ENCODE assay signal across 21 cellular contexts in genomic region chr4:147723316-147723715, GRCh38. TPM values are rescaled to one million over a fixed set of nuclear protein-coding genes. Genes with fewer than 3 reads are reported as not detected.
A peak's percentile ranks its signal among the peaks of the same experiment; 100 is the strongest.
DNase-seq lines count a peak whose midpoint lies in the region; ATAC-seq and TF ChIP-seq lines count a peak whose summit lies in the region.
"Had no signal": no experiment of that assay in that cellular context is flagged by ENCODE, and none has a peak within 500 bp of the region (broad histone marks: within the 10 kb centered on the region; RNA-seq: fewer than 3 reads in every experiment).

No MANE protein-coding gene starts in this region.

- TF ChIP-seq CTCF in gastroesophageal sphincter (IDR thresholded peaks at IDR 0.05) (no peak), osteoblast (IDR thresholded peaks at IDR 0.05; ENCODE audit: extremely low read depth, low read depth, low read length) (no peak), vagina (IDR thresholded peaks at IDR 0.05) (no peak)

- no peak for TF ChIP-seq EP300 in gastroesophageal sphincter (IDR thresholded peaks at IDR 0.05)

- H4K20me1 ChIP-seq in osteoblast (ENCODE audit: insufficient read depth, low read length): no peaks in the 10 kb centered on the region

- WGBS in gastroesophageal sphincter (ENCODE audit: low coverage in 1 of 2), 2 donors: 68 to 73% methylated on average over 3 to 4 of the region's 4 CpGs

- peak overlapping the region in 1 of 4 donors; percentile 43 for H3K27ac ChIP-seq in gastroesophageal sphincter
- H3K27ac ChIP-seq in osteoblast (ENCODE audit: low read depth, low read length): no peak overlapping the region
- H3K27ac ChIP-seq in vagina: peak overlapping the region; percentile 51
- H3K27ac ChIP-seq: 22Rv1, epithelial cell of prostate, heart right ventricle had no signal

- peak overlapping the region; percentile 65 for H2AFZ ChIP-seq in osteoblast (ENCODE audit: low read length)

- intact Hi-C loops in vagina (cut with DNase I): no loop called here

- no peaks in the 10 kb centered on the region for H3K4me1 ChIP-seq in gastroesophageal sphincter
- H3K4me1 ChIP-seq in osteoblast (ENCODE audit: insufficient read depth, low read length): peaks cover 6% of the 10 kb centered on the region
- H3K4me1 ChIP-seq in vagina: peaks cover 11% of the 10 kb centered on the region
- H3K4me1 ChIP-seq: heart right ventricle had no signal

- peak; percentile 3 for DNase-seq in DMS 273 (lab: John Stamatoyannopoulos, UW; ENCODE audit: unreplicated experiment)
- no peak for DNase-seq in DMS 273 treated with DMSO at 0.1 percent for 48 hours (lab: John Stamatoyannopoulos, UW)
- DNase-seq in osteoblast (ENCODE audit: insufficient read length, low spot score, missing footprints): peak; percentile 65
- no peak for DNase-seq in vagina (ENCODE audit: extremely low spot score in 2 of 2)
- DNase-seq in SIG-M5 treated with dmso at 0.1 percent for 504 hours (lab: John Stamatoyannopoulos, UW; ENCODE audit: unreplicated experiment): no peak
- DNase-seq in NCI-H2227 (lab: John Stamatoyannopoulos, UW; ENCODE audit: unreplicated experiment): no peak
- DNase-seq: activated CD8-positive, alpha-beta T cell treated with anti-CD3 and anti-CD28 coated beads for 36 hours; amygdala; CD4-positive, CD25-positive, alpha-beta regulatory T cell; cortex of kidney; DND-41; heart right ventricle; left cardiac atrium; NCI-H1105 treated with DMSO at 0.1 percent for 48 hours; NCI-H2227 treated with DMSO at 0.1 percent for 48 hours had no signal

- H3K4me3 ChIP-seq in gastroesophageal sphincter (no peak overlapping the region), osteoblast (ENCODE audit: insufficient read depth, low read length) (no peak overlapping the region), vagina (no peak overlapping the region)
- H3K4me3 ChIP-seq: heart right ventricle had no signal

- H3K36me3 ChIP-seq in gastroesophageal sphincter: no peaks in the 10 kb centered on the region
- no peaks in the 10 kb centered on the region for H3K36me3 ChIP-seq in osteoblast (ENCODE audit: insufficient read depth, low read length)
- H3K36me3 ChIP-seq in vagina: no peaks in the 10 kb centered on the region
- H3K36me3 ChIP-seq: heart right ventricle had no signal

- H3K79me2 ChIP-seq in osteoblast (ENCODE audit: insufficient read depth, low read length): no peaks in the 10 kb centered on the region

- no peaks in the 10 kb centered on the region for H3K27me3 ChIP-seq in gastroesophageal sphincter
- H3K27me3 ChIP-seq in osteoblast (ENCODE audit: insufficient read depth, low read length): no peaks in the 10 kb centered on the region
- no peaks in the 10 kb centered on the region for H3K27me3 ChIP-seq in vagina
- H3K27me3 ChIP-seq: heart right ventricle had no signal

- ATAC-seq in gastroesophageal sphincter: peak; percentile 87
- ATAC-seq in HG03378 (IDR thresholded peaks at IDR 0.05; ENCODE audit: unreplicated experiment): no peak
- ATAC-seq: activated CD8-positive, alpha-beta T cell treated with anti-CD3 and anti-CD28 coated beads for 36 hours; activated T-helper 17 cell treated with anti-CD3 and anti-CD28 coated beads, Interleukin-2, amount 50 U/mL, for 72 hours; stimulated activated effector memory CD8-positive, alpha-beta T cell treated with anti-CD3 and anti-CD28 coated beads, Interleukin-12 subunit alpha, Interleukin-12 subunit beta, amount 100 ng/mL, for 72 hours had no signal

- TF ChIP-seq POLR2A in gastroesophageal sphincter (IDR thresholded peaks at IDR 0.05) (no peak), vagina (IDR thresholded peaks at IDR 0.05) (no peak)

- no peak overlapping the region for H3K4me2 ChIP-seq in osteoblast (ENCODE audit: insufficient read depth, low read length)

- H3K9me3 ChIP-seq in gastroesophageal sphincter (no peaks in the 10 kb centered on the region), osteoblast (ENCODE audit: low read depth, low read length) (no peaks in the 10 kb centered on the region), vagina (no peaks in the 10 kb centered on the region)
- H3K9me3 ChIP-seq: heart right ventricle had no signal

RNA-seq across cellular contexts. Expression of gene ARHGAP10, which starts 8.6 kb away (rescaled TPM):
- 100 to 1,000 TPM; 153 to 404 (median 215) TPM for total RNA-seq in gastroesophageal sphincter
- total RNA-seq in osteoblast: 31.5 and 32.7 TPM in 2 replicates
- total RNA-seq in vagina: 55.5 TPM

RNA-seq across cellular contexts. Expression of gene PRMT9, which starts 39.4 kb away (rescaled TPM):
- total RNA-seq in gastroesophageal sphincter (10 to 100 TPM in 2 of 4 donors, 1 to 10 TPM in 2; 5.3 to 10.7 (median 9.0) TPM), osteoblast (8.3 and 9.0 TPM in 2 replicates), vagina (6.9 TPM)

Comparison
In these comparisons a context has a peak if more than half of its experiments do, and no peak if none do; other contexts are left out.
1. DNase-seq: peak in DMS 273 (single experiment) and osteoblast (single experiment); none in DMS 273 treated with DMSO at 0.1 percent for 48 hours (single experiment), vagina (0 of 2), SIG-M5 treated with dmso at 0.1 percent for 504 hours (single experiment) and NCI-H2227 (single experiment).